ENCODE assay signal across 16 cellular contexts in genomic region chr10:122849090-122849489, GRCh38. TPM values are rescaled to one million over a fixed set of nuclear protein-coding genes. Genes with fewer than 3 reads are reported as not detected.
A peak's percentile ranks its signal among the peaks of the same experiment; 100 is the strongest.
DNase-seq lines count a peak whose midpoint lies in the region; ATAC-seq, FAIRE-seq and TF ChIP-seq lines count a peak whose summit lies in the region.
"Had no signal": no experiment of that assay in that cellular context is flagged by ENCODE, and none has a peak within 500 bp of the region (broad histone marks: within the 10 kb centered on the region; RNA-seq: fewer than 3 reads in every experiment).

No MANE protein-coding gene starts in this region.

- CTCF ChIA-PET in HepG2 (lab: Yijun Ruan, JAX; ENCODE audit: low intra/inter-chr PET ratio, low total read pairs), result no interaction called here

- 0 out of 5 replicates have a peak, but pooled peaks cover 0 to 9% of the 10 kb centered on the region in 2 experiments for H3K36me3 ChIP-seq in HepG2 (replicated peaks in 1 of 2; ENCODE audit: control insufficient read depth in 1 of 2, insufficient read depth in 2 of 2, low read length in 2 of 2)
- no peaks in the 10 kb centered on the region for H3K36me3 ChIP-seq in right lobe of liver
- peaks cover 49% of the 10 kb centered on the region for H3K36me3 ChIP-seq in SJCRH30
- H3K36me3 ChIP-seq in pancreas, result no peaks in the 10 kb centered on the region

- intact Hi-C loops in HepG2 (cut with micrococcal nuclease; ENCODE audit: unreplicated experiment) (no loop called here), right lobe of liver (cut with DNase I) (no loop called here), pancreas (cut with DNase I) (no loop called here), left colon (cut with DNase I, micrococcal nuclease) (no loop called here)
- intact Hi-C loops in activated T-helper 2 cell treated with anti-CD3 and anti-CD28 coated beads, Interferon-gamma antibody, Interleukin-2, Interleukin-4, amounts not matched to agents 10 μg/mL and 5 μg/mL and 100 μg/mL, durations not matched to agents 14 hours and 24 hours and 36 hours (cut with micrococcal nuclease), result no loop called here

- no peak overlapping the region for H3K4me3 Mint-ChIP-seq in activated T-helper 2 cell treated with anti-CD3 and anti-CD28 coated beads, Interferon-gamma antibody, Interleukin-2, Interleukin-4, amounts not matched to agents 10 μg/mL and 5 μg/mL and 100 μg/mL, durations not matched to agents 14 hours and 24 hours and 36 hours (ENCODE audit: low read depth)
- H3K4me3 Mint-ChIP-seq: B cell; CD4-positive, alpha-beta T cell; H9 had no signal

- H3K27me3 ChIP-seq in HepG2 (ENCODE audit: control insufficient read depth in 1 of 2, insufficient read depth in 2 of 2, low read length in 2 of 2), result no peaks in the 10 kb centered on the region
- H3K27me3 ChIP-seq in right lobe of liver, result no peaks in the 10 kb centered on the region
- no peaks in the 10 kb centered on the region for H3K27me3 ChIP-seq in SJCRH30
- H3K27me3 ChIP-seq in pancreas, result no peaks in the 10 kb centered on the region

- H2AFZ ChIP-seq in HepG2 (ENCODE audit: low read length), result no peak overlapping the region

- DNase-seq in HepG2 (ENCODE audit: low spot score), result no peak
- DNase-seq in right lobe of liver, result no peak
- DNase-seq in SJCRH30, result no peak
- no peak for DNase-seq in pancreas
- DNase-seq in activated T-helper 2 cell treated with anti-CD3 and anti-CD28 coated beads, Interferon-gamma antibody, Interleukin-2, Interleukin-4, amounts not matched to agents 10 μg/mL and 5 μg/mL and 100 μg/mL, durations not matched to agents 14 hours and 24 hours and 36 hours (ENCODE audit: low spot score), result no peak
- no peak for DNase-seq in left colon
- DNase-seq: 8988T; Caco-2; CD4-positive, alpha-beta T cell; GOT3; H9 had no signal

- no peaks in the 10 kb centered on the region for H3K9me3 Mint-ChIP-seq in activated T-helper 2 cell treated with anti-CD3 and anti-CD28 coated beads, Interferon-gamma antibody, Interleukin-2, Interleukin-4, amounts not matched to agents 10 μg/mL and 5 μg/mL and 100 μg/mL, durations not matched to agents 14 hours and 24 hours and 36 hours

- no peak for TF ChIP-seq POLR2A in HepG2 (IDR thresholded peaks at IDR 0.05; ENCODE audit: insufficient read depth in 1 of 2, low read depth in 2 of 2, low read length in 2 of 2)
- TF ChIP-seq POLR2A in right lobe of liver (IDR thresholded peaks at IDR 0.05), result no peak

- H3K9ac ChIP-seq in HepG2 (ENCODE audit: insufficient read depth, low read depth, low read length), result no peak overlapping the region

- H3K4me1 ChIP-seq in HepG2 (ENCODE audit: insufficient read depth, low read length) (no peaks in the 10 kb centered on the region), right lobe of liver (no peaks in the 10 kb centered on the region), SJCRH30 (peaks cover 57% of the 10 kb centered on the region), pancreas (peaks cover 18 to 56% (median 38%) of the 10 kb centered on the region in 3 donors)
- H3K4me1 ChIP-seq: Caco-2 had no signal

- in situ Hi-C loops in HepG2 (cut with HindIII; ENCODE audit: extremely low pct_ligation_motif_present, low pct_unique_long_range_greater_than_20kb), result no loop called here

- POLR2A ChIA-PET in HepG2 (lab: Yijun Ruan, JAX), result no interaction called here

- 63% methylated on average over 2 of the region's 2 CpGs for WGBS in HepG2 (ENCODE audit: low lambda C conversion rate)
- 83% methylated on average over 1 of the region's 2 CpGs for WGBS in right lobe of liver (ENCODE audit: insufficient coverage, low coverage, low lambda C conversion rate, missing lambda C conversion rate)
- WGBS in pancreas, 2 donors, result 44 to 48% methylated on average over 2 of the region's 2 CpGs

- TF ChIP-seq RAD21 in HepG2 (CRISPR knock-in tag; IDR thresholded peaks at IDR 0.05), result no peak

- FAIRE-seq in HepG2 (lab: Jason Lieb, UNC) (no peak), pancreas (lab: Jason Lieb, UNC) (no peak)
- FAIRE-seq: D721Med, K562 had no signal

- no peaks in the 10 kb centered on the region for H4K20me1 ChIP-seq in HepG2 (ENCODE audit: insufficient read depth, low read length)

- H3K27me3 Mint-ChIP-seq in activated T-helper 2 cell treated with anti-CD3 and anti-CD28 coated beads, Interferon-gamma antibody, Interleukin-2, Interleukin-4, amounts not matched to agents 10 μg/mL and 5 μg/mL and 100 μg/mL, durations not matched to agents 14 hours and 24 hours and 36 hours (ENCODE audit: low read depth), result no peaks in the 10 kb centered on the region
- H3K27me3 Mint-ChIP-seq: B cell; CD4-positive, alpha-beta T cell had no signal

- peaks cover 74% of the 10 kb centered on the region for H3K36me3 Mint-ChIP-seq in activated T-helper 2 cell treated with anti-CD3 and anti-CD28 coated beads, Interferon-gamma antibody, Interleukin-2, Interleukin-4, amounts not matched to agents 10 μg/mL and 5 μg/mL and 100 μg/mL, durations not matched to agents 14 hours and 24 hours and 36 hours (ENCODE audit: low read depth)

- H3K4me3 ChIP-seq in HepG2 (replicated peaks in 1 of 3; ENCODE audit: insufficient read depth in 1 of 3, low read depth in 2 of 3, low read length in 3 of 3), result no peak overlapping the region
- H3K4me3 ChIP-seq in right lobe of liver, result no peak overlapping the region
- H3K4me3 ChIP-seq in SJCRH30, result no peak overlapping the region
- H3K4me3 ChIP-seq in pancreas, result peak overlapping the region in 1 of 4 donors; percentile 10
- H3K4me3 ChIP-seq: K562 had no signal

- TF ChIP-seq CTCF in HepG2 (CRISPR knock-in tag; IDR thresholded peaks at IDR 0.05) (no peak), right lobe of liver (IDR thresholded peaks at IDR 0.05) (no peak), pancreas (IDR thresholded peaks at IDR 0.05) (no peak)

- no peak overlapping the region for H3K27ac Mint-ChIP-seq in activated T-helper 2 cell treated with anti-CD3 and anti-CD28 coated beads, Interferon-gamma antibody, Interleukin-2, Interleukin-4, amounts not matched to agents 10 μg/mL and 5 μg/mL and 100 μg/mL, durations not matched to agents 14 hours and 24 hours and 36 hours
- H3K27ac Mint-ChIP-seq: B cell; CD4-positive, alpha-beta T cell had no signal

- H3K4me2 ChIP-seq in HepG2 (ENCODE audit: low read depth, low read length), result no peak overlapping the region

- H3K79me2 ChIP-seq in HepG2 (ENCODE audit: insufficient read depth, low read length), result no peaks in the 10 kb centered on the region

- H3K4me1 Mint-ChIP-seq in activated T-helper 2 cell treated with anti-CD3 and anti-CD28 coated beads, Interferon-gamma antibody, Interleukin-2, Interleukin-4, amounts not matched to agents 10 μg/mL and 5 μg/mL and 100 μg/mL, durations not matched to agents 14 hours and 24 hours and 36 hours (ENCODE audit: low read depth), result peaks cover 10% of the 10 kb centered on the region

- no peak overlapping the region for H3K27ac ChIP-seq in HepG2 (ENCODE audit: extremely low read length, insufficient read depth, low read length)
- H3K27ac ChIP-seq in right lobe of liver, result no peak overlapping the region
- H3K27ac ChIP-seq in SJCRH30, result peak overlapping the region; percentile 62
- peak overlapping the region; percentile 1 to 86 (median 79) for H3K27ac ChIP-seq in pancreas

- no peaks in the 10 kb centered on the region for H3K9me3 ChIP-seq in HepG2 (ENCODE audit: low read length)
- H3K9me3 ChIP-seq in right lobe of liver, result no peaks in the 10 kb centered on the region
- no peaks in the 10 kb centered on the region for H3K9me3 ChIP-seq in SJCRH30 (replicated peaks)
- H3K9me3 ChIP-seq in pancreas, result no peaks in the 10 kb centered on the region
- H3K9me3 ChIP-seq: Caco-2 had no signal

- BruUV-seq in HepG2 (replicated peaks; lab: Mats Ljungman, UMichigan), result no TSS peak

- ATAC-seq in HepG2 (no peak), right lobe of liver (no peak), pancreas (no peak), GM19452 (IDR thresholded peaks at IDR 0.05; ENCODE audit: unreplicated experiment) (no peak), left colon (no peak)
- ATAC-seq: K562 had no signal

- TF ChIP-seq EP300 in HepG2 (IDR thresholded peaks at IDR 0.05; ENCODE audit: low read depth in 2 of 2, low read length in 2 of 2), result no peak
- TF ChIP-seq EP300 in HepG2 (CRISPR knock-in tag; IDR thresholded peaks at IDR 0.05; ENCODE audit: borderline replicate concordance), result no peak

RNA-seq across cellular contexts. Expression of gene CUZD1, which starts 3.4 kb away (rescaled TPM):
- total RNA-seq in HepG2 (2016; rRNA removed; fragmentation: Illumina TruSeq; extraction: Trizol), result 0.29 and 0.34 TPM in 2 replicates
- 0.26 TPM in 1 of 2 replicates, not detected in the other for total RNA-seq in HepG2 (2016; cell fraction: cytosol; rRNA removed; fragmentation: Illumina TruSeq; extraction: Trizol; ENCODE audit: low read depth)
- total RNA-seq in HepG2 (2016; cell fraction: insoluble cytoplasmic fraction; rRNA removed; fragmentation: Illumina TruSeq; extraction: Trizol), result 0.36 and 0.48 TPM in 2 replicates
- total RNA-seq in HepG2 (2016; cell fraction: membrane; rRNA removed; fragmentation: Illumina TruSeq; extraction: Trizol), result 0.28 TPM in 2 replicates
- total RNA-seq in HepG2 (2016; cell fraction: nucleus; rRNA removed; fragmentation: Illumina TruSeq; extraction: Trizol), result 0.81 and 1.1 TPM in 2 replicates
- polyA plus RNA-seq in HepG2 (2011; rRNA removed), result 0.20 and 0.22 TPM in 2 replicates
- polyA plus RNA-seq in HepG2 (2011; cell fraction: cytosol; rRNA removed), result 0.12 and 0.23 TPM in 2 replicates
- polyA plus RNA-seq in HepG2 (2011; cell fraction: nucleus; rRNA removed), result 1.4 and 1.5 TPM in 2 replicates
- 0.25 TPM in 2 replicates for polyA plus RNA-seq in HepG2 (2012)
- 0.25 and 0.38 TPM in 2 replicates for polyA plus RNA-seq in HepG2 (2016; cell fraction: cytosol; fragmentation: Illumina TruSeq; extraction: Trizol; ENCODE audit: low read depth)
- 0.12 and 0.42 TPM in 2 replicates for polyA plus RNA-seq in HepG2 (2016; cell fraction: insoluble cytoplasmic fraction; fragmentation: Illumina TruSeq; extraction: Trizol; ENCODE audit: low read depth)
- polyA plus RNA-seq in HepG2 (2016; cell fraction: membrane; fragmentation: Illumina TruSeq; extraction: Trizol; ENCODE audit: low read depth), result 0.32 and 0.41 TPM in 2 replicates
- 1.1 and 1.3 TPM in 2 replicates for polyA plus RNA-seq in HepG2 (2016; cell fraction: nucleus; fragmentation: Illumina TruSeq; extraction: Trizol; ENCODE audit: insufficient read depth, low read depth)
- 0.46 and 2.5 TPM in 2 replicates for polyA minus RNA-seq in HepG2 (2011; rRNA and poly(A)+ RNA removed; ENCODE audit: low replicate concordance)
- not detected in 2 replicates for polyA minus RNA-seq in HepG2 (2011; cell fraction: cytosol; rRNA and poly(A)+ RNA removed)
- 1.3 and 2.4 TPM in 2 replicates for polyA minus RNA-seq in HepG2 (2011; cell fraction: nucleus; rRNA and poly(A)+ RNA removed)
- under 1 TPM in 1 of 6 experiments, not detected in 5; 0.20 TPM for total RNA-seq in right lobe of liver
- total RNA-seq in SJCRH30 (2014; rRNA removed; shearing (Covaris generic)), result 1.9 and 3.3 TPM in 2 replicates
- total RNA-seq in pancreas, result 1,000 to 10,000 TPM in 4 of 6 donors, 100 to 1,000 TPM in 2; 734 to 3,085 (median 1,884) TPM
- 1,000 to 10,000 TPM; 2,023 to 2,052 TPM for polyA plus RNA-seq in pancreas
- total RNA-seq in activated T-helper 2 cell treated with anti-CD3 and anti-CD28 coated beads, Interferon-gamma antibody, Interleukin-2, Interleukin-4, amounts not matched to agents 10 μg/mL and 5 μg/mL and 100 μg/mL, durations not matched to agents 14 hours and 24 hours and 36 hours, result 2.5 and 2.9 TPM in 2 replicates
- under 1 TPM; 0.64 to 0.82 TPM for total RNA-seq in left colon
- total RNA-seq: HT-29 had no signal

RNA-seq across cellular contexts. Expression of gene FAM24B, which starts 30.3 kb away (rescaled TPM):
- total RNA-seq in HepG2 (2016; rRNA removed; fragmentation: Illumina TruSeq; extraction: Trizol) (2.5 and 3.0 TPM in 2 replicates), right lobe of liver (under 1 TPM in 4 of 6 experiments, not detected in 2; 0.34 to 0.75 (median 0.51) TPM), pancreas (1 to 10 TPM; 3.5 to 5.1 (median 4.8) TPM), left colon (1 to 10 TPM; 3.9 to 4.1 TPM)
- 1.6 and 1.9 TPM in 2 replicates for total RNA-seq in HepG2 (2016; cell fraction: cytosol; rRNA removed; fragmentation: Illumina TruSeq; extraction: Trizol; ENCODE audit: low read depth)
- 2.7 and 3.0 TPM in 2 replicates for total RNA-seq in HepG2 (2016; cell fraction: insoluble cytoplasmic fraction; rRNA removed; fragmentation: Illumina TruSeq; extraction: Trizol)
- total RNA-seq in HepG2 (2016; cell fraction: membrane; rRNA removed; fragmentation: Illumina TruSeq; extraction: Trizol), result 2.7 and 3.1 TPM in 2 replicates
- 2.4 and 5.6 TPM in 2 replicates for total RNA-seq in HepG2 (2016; cell fraction: nucleus; rRNA removed; fragmentation: Illumina TruSeq; extraction: Trizol)
- polyA plus RNA-seq in HepG2 (2011; rRNA removed) (1.9 and 2.0 TPM in 2 replicates), pancreas (1 to 10 TPM; 6.8 to 7.1 TPM)
- polyA plus RNA-seq in HepG2 (2011; cell fraction: cytosol; rRNA removed), result 1.0 and 1.6 TPM in 2 replicates
- polyA plus RNA-seq in HepG2 (2011; cell fraction: nucleus; rRNA removed), result 3.0 TPM in 2 replicates
- polyA plus RNA-seq in HepG2 (2012), result 2.2 and 2.3 TPM in 2 replicates
- 1.8 and 2.5 TPM in 2 replicates for polyA plus RNA-seq in HepG2 (2016; cell fraction: cytosol; fragmentation: Illumina TruSeq; extraction: Trizol; ENCODE audit: low read depth)
- polyA plus RNA-seq in HepG2 (2016; cell fraction: insoluble cytoplasmic fraction; fragmentation: Illumina TruSeq; extraction: Trizol; ENCODE audit: low read depth), result 2.0 and 2.6 TPM in 2 replicates
- polyA plus RNA-seq in HepG2 (2016; cell fraction: membrane; fragmentation: Illumina TruSeq; extraction: Trizol; ENCODE audit: low read depth), result 1.6 and 3.3 TPM in 2 replicates
- 4.9 and 8.1 TPM in 2 replicates for polyA plus RNA-seq in HepG2 (2016; cell fraction: nucleus; fragmentation: Illumina TruSeq; extraction: Trizol; ENCODE audit: insufficient read depth, low read depth)
- polyA minus RNA-seq in HepG2 (2011; rRNA and poly(A)+ RNA removed; ENCODE audit: low replicate concordance), result 1.4 TPM in 1 of 2 replicates, not detected in the other
- 1.3 TPM in 1 of 2 replicates, not detected in the other for polyA minus RNA-seq in HepG2 (2011; cell fraction: cytosol; rRNA and poly(A)+ RNA removed)
- 2.4 and 4.8 TPM in 2 replicates for polyA minus RNA-seq in HepG2 (2011; cell fraction: nucleus; rRNA and poly(A)+ RNA removed)
- total RNA-seq in SJCRH30 (2014; rRNA removed; shearing (Covaris generic)), result 11.2 and 19.9 TPM in 2 replicates
- 15.6 and 16.0 TPM in 2 replicates for total RNA-seq in activated T-helper 2 cell treated with anti-CD3 and anti-CD28 coated beads, Interferon-gamma antibody, Interleukin-2, Interleukin-4, amounts not matched to agents 10 μg/mL and 5 μg/mL and 100 μg/mL, durations not matched to agents 14 hours and 24 hours and 36 hours
- total RNA-seq: H9, HT-29 had no signal

Comparison
In these comparisons a context has a peak if more than half of its experiments do, and no peak if none do; other contexts are left out.
1. H3K27ac ChIP-seq: peak in SJCRH30 (single experiment) and pancreas (4 of 4); none in HepG2 (single experiment) and right lobe of liver (0 of 3).
2. RNA of gene CUZD1, which starts 3.4 kb away (total RNA-seq): 734 to 3,085 TPM in pancreas; 1.9 to 3.3 TPM in SJCRH30, 2.5 to 2.9 TPM in activated T-helper 2 cell treated with anti-CD3 and anti-CD28 coated beads, Interferon-gamma antibody, Interleukin-2, Interleukin-4, amounts not matched to agents 10 μg/mL and 5 μg/mL and 100 μg/mL, durations not matched to agents 14 hours and 24 hours and 36 hours, 0.64 to 0.82 TPM in left colon, 0.26 to 1.1 TPM in HepG2 and 0.20 TPM in right lobe of liver; every median in the first group is over 100 times any median in the second.